Comparison of ENCODE assay signal across 1 cellular context in the genomic region with DNA sequence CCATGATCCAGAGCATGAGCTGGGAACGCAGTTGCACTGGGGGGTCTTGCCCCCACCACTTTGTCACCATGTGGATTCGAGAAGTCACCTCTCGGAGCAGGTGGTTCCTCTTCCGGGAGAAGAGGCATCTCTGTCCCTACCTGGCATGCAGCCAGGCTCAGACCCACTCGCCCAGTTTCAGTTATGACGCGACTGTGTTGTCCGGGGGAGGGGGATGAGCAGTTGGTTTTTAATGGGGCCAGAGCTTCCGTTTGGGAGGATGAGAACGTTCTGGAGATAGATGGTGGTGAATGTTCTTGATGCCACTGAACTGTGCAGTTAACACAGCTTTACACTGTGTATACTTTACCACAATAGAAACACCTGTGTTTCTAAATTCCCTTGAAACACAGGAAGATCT.
TF ChIP-seq lines count a peak whose summit lies in the region.

No MANE protein-coding gene starts in this region.

TF ChIP-seq in HepG2, 621 proteins besides CTCF, POLR2A, EP300 and RAD21:
- TF ChIP-seq ZNF530 (CRISPR knock-in tag; IDR thresholded peaks at IDR 0.05; ENCODE audit: low read depth) = no peak
- TF ChIP-seq CREB1 (IDR thresholded peaks at IDR 0.05) = peak; percentile 40; the same call in 1 of the 2 replicates
- no peak for TF ChIP-seq CREB1 (CRISPR knock-in tag; IDR thresholded peaks at IDR 0.05)
- TF ChIP-seq, protein P1, sequence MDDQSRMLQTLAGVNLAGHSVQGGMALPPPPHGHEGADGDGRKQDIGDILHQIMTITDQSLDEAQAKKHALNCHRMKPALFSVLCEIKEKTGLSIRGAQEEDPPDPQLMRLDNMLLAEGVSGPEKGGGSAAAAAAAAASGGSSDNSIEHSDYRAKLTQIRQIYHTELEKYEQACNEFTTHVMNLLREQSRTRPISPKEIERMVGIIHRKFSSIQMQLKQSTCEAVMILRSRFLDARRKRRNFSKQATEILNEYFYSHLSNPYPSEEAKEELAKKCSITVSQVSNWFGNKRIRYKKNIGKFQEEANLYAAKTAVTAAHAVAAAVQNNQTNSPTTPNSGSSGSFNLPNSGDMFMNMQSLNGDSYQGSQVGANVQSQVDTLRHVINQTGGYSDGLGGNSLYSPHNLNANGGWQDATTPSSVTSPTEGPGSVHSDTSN (CRISPR knock-in tag; IDR thresholded peaks at IDR 0.05; ENCODE audit: borderline replicate concordance) = no peak
- TF ChIP-seq ARID2 (CRISPR knock-in tag; IDR thresholded peaks at IDR 0.05; ENCODE audit: borderline replicate concordance) = no peak
- TF ChIP-seq ZNF878 (CRISPR knock-in tag; IDR thresholded peaks at IDR 0.05) = no peak
- TF ChIP-seq SALL2 (CRISPR knock-in tag; IDR thresholded peaks at IDR 0.05) = no peak
- TF ChIP-seq SUZ12 (IDR thresholded peaks at IDR 0.05; ENCODE audit: low read depth, low read length) = no peak
- no peak for TF ChIP-seq BORCS8-MEF2B (CRISPR knock-in tag; IDR thresholded peaks at IDR 0.05)
- TF ChIP-seq, protein P2, sequence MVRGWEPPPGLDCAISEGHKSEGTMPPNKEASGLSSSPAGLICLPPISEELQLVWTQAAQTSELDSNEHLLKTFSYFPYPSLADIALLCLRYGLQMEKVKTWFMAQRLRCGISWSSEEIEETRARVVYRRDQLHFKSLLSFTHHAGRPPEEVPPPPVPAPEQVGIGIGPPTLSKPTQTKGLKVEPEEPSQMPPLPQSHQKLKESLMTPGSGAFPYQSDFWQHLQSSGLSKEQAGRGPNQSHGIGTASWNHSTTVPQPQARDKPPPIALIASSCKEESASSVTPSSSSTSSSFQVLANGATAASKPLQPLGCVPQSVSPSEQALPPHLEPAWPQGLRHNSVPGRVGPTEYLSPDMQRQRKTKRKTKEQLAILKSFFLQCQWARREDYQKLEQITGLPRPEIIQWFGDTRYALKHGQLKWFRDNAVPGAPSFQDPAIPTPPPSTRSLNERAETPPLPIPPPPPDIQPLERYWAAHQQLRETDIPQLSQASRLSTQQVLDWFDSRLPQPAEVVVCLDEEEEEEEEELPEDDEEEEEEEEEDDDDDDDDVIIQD (CRISPR knock-in tag; IDR thresholded peaks at IDR 0.05; ENCODE audit: low read depth) = no peak
- TF ChIP-seq LCORL (IDR thresholded peaks at IDR 0.05) = 0 out of 2 replicates have a peak, but pooled peaks have one; percentile 46
- no peak for TF ChIP-seq LCORL (CRISPR knock-in tag; IDR thresholded peaks at IDR 0.05)
- TF ChIP-seq HNF4A (CRISPR knock-in tag; IDR thresholded peaks at IDR 0.05) = no peak
- TF ChIP-seq SMARCE1 (IDR thresholded peaks at IDR 0.05; ENCODE audit: borderline replicate concordance) = no peak
- no peak for TF ChIP-seq ZMYM3 (CRISPR knock-in tag; IDR thresholded peaks at IDR 0.05)
- no peak for TF ChIP-seq ZNF138 (CRISPR knock-in tag; IDR thresholded peaks at IDR 0.05; ENCODE audit: low read depth)
